In genomic region chr11:66957971-66958231, GRCh38 we compare ENCODE assay signal across 9 cellular contexts. TPM values are rescaled to one million over a fixed set of nuclear protein-coding genes. Genes with fewer than 3 reads are reported as not detected.
A peak's percentile ranks its signal among the peaks of the same experiment; 100 is the strongest.
DNase-seq lines count a peak whose midpoint lies in the region; ATAC-seq and TF ChIP-seq lines count a peak whose summit lies in the region.
"Had no signal": no experiment of that assay in that cellular context is flagged by ENCODE, and none has a peak within 500 bp of the region (broad histone marks: within the 10 kb centered on the region; RNA-seq: fewer than 3 reads in every experiment).

No MANE protein-coding gene starts in this region.

- H2BK12ac ChIP-seq in trophoblast cell (ENCODE audit: low read length): peak overlapping the region; percentile 37

- ATAC-seq in GM21447 (IDR thresholded peaks at IDR 0.05; ENCODE audit: unreplicated experiment): peak; percentile 29
- no peak for ATAC-seq in HG02588 (IDR thresholded peaks at IDR 0.05; ENCODE audit: unreplicated experiment)

- H3K9ac ChIP-seq in BLaER1 treated with 17β-estradiol and CSF1 and Interleukin-3, amounts not matched to agents 10 nM and 100 nM: peak overlapping the region; percentile 50 to 80 (median 73); a peak in 19 of 22 replicates
- no peak overlapping the region for H3K9ac ChIP-seq in SK-N-MC (ENCODE audit: insufficient read length)
- H3K9ac ChIP-seq in trophoblast cell (ENCODE audit: low read length): peak overlapping the region; percentile 87

- peaks cover 0 to 37% (median 0%) of the 10 kb centered on the region in 11 experiments; a peak in 10 of 22 replicates for H3K9me3 ChIP-seq in BLaER1 treated with 17β-estradiol and CSF1 and Interleukin-3, amounts not matched to agents 10 nM and 100 nM (replicated peaks in 1 of 11)
- H3K9me3 ChIP-seq in SK-N-MC (ENCODE audit: low read depth, low read length): no peaks in the 10 kb centered on the region
- peaks cover 3% of the 10 kb centered on the region for H3K9me3 ChIP-seq in trophoblast cell (ENCODE audit: insufficient read depth, low read depth, low read length)

- peak overlapping the region in 7 of 11 experiments; percentile 30 to 71 (median 56); a peak in 12 of 22 replicates for H3K27ac ChIP-seq in BLaER1 treated with 17β-estradiol and CSF1 and Interleukin-3, amounts not matched to agents 10 nM and 100 nM
- H3K27ac ChIP-seq in SK-N-MC (no peak overlapping the region), trophoblast cell (ENCODE audit: low read depth, low read length) (peak overlapping the region; percentile 60)

- H2BK5ac ChIP-seq in trophoblast cell (ENCODE audit: low read depth, low read length, poor library complexity): no peak overlapping the region

- H4K20me1 ChIP-seq in BLaER1 treated with 17β-estradiol and CSF1 and Interleukin-3, amounts not matched to agents 10 nM and 100 nM: no peaks in the 10 kb centered on the region; a peak in 1 of 22 replicates

- peak overlapping the region; percentile 72 for H4K91ac ChIP-seq in trophoblast cell (ENCODE audit: low read depth, low read length)

- in situ Hi-C loops in ACHN (cut with HindIII; ENCODE audit: low pct_ligation_motif_present, low pct_unique_long_range_greater_than_20kb, low sequenced_read_pairs): no loop called here

- H3K79me1 ChIP-seq in trophoblast cell (ENCODE audit: low read length): peaks cover 2% of the 10 kb centered on the region

- H3K4me1 ChIP-seq in BLaER1 treated with 17β-estradiol and CSF1 and Interleukin-3, amounts not matched to agents 10 nM and 100 nM: peaks cover 23 to 59% (median 37%) of the 10 kb centered on the region in 10 experiments
- H3K4me1 ChIP-seq in trophoblast cell (ENCODE audit: control insufficient read depth in 1 of 2, insufficient read depth in 2 of 2, low read length in 2 of 2): peaks cover 8 to 9% of the 10 kb centered on the region in 2 experiments

- H2AK5ac ChIP-seq in trophoblast cell (ENCODE audit: low read length): no peak overlapping the region

- TF ChIP-seq CTCF in fibroblast of villous mesenchyme (IDR thresholded peaks at IDR 0.05; ENCODE audit: insufficient read depth, low read depth, low read length): no peak

- H3K79me2 ChIP-seq in trophoblast cell (ENCODE audit: control insufficient read depth, insufficient read depth, low read length, poor library complexity): peaks cover 2% of the 10 kb centered on the region

- H3K23ac ChIP-seq in trophoblast cell (ENCODE audit: low read length): no peak overlapping the region

- H4K12ac ChIP-seq in trophoblast cell (ENCODE audit: low read depth, low read length): peak overlapping the region; percentile 80

- no peak overlapping the region for H3K4ac ChIP-seq in trophoblast cell (ENCODE audit: low read depth, low read length)

- no CpG with 5 or more reads among the region's 40 CpGs for WGBS in trophoblast cell (ENCODE audit: extremely low coverage, insufficient coverage, insufficient read length)

- peak overlapping the region; percentile 96 for H3K18ac ChIP-seq in trophoblast cell (ENCODE audit: low read length)

- H2BK120ac ChIP-seq in trophoblast cell (ENCODE audit: insufficient read depth, low read length, poor library complexity): peak overlapping the region; percentile 80

- H3K4me2 ChIP-seq in BLaER1 treated with 17β-estradiol and CSF1 and Interleukin-3, amounts not matched to agents 10 nM and 100 nM: peak overlapping the region; percentile 60 to 92 (median 85)
- peak overlapping the region; percentile 88 for H3K4me2 ChIP-seq in trophoblast cell (ENCODE audit: low read length)

- H3K36me3 ChIP-seq in BLaER1 treated with 17β-estradiol and CSF1 and Interleukin-3, amounts not matched to agents 10 nM and 100 nM: peaks cover 0 to 15% (median 0%) of the 10 kb centered on the region in 11 experiments; a peak in 3 of 22 replicates
- H3K36me3 ChIP-seq in SK-N-MC (ENCODE audit: insufficient read depth, low read length) (no peaks in the 10 kb centered on the region), trophoblast cell (ENCODE audit: control insufficient read depth in 1 of 2, insufficient read depth in 2 of 2, low read length in 2 of 2) (no peaks in the 10 kb centered on the region)

- peak overlapping the region; percentile 84 for H3K14ac ChIP-seq in trophoblast cell (ENCODE audit: low read length)

- H3K27me3 ChIP-seq in BLaER1 treated with 17β-estradiol and CSF1 and Interleukin-3, amounts not matched to agents 10 nM and 100 nM: no peaks in the 10 kb centered on the region
- H3K27me3 ChIP-seq in trophoblast cell (ENCODE audit: insufficient read depth, low read length): no peaks in the 10 kb centered on the region

- peak overlapping the region; percentile 89 for H2AFZ ChIP-seq in trophoblast cell (ENCODE audit: insufficient read depth, low read length, poor library complexity)

- H4K8ac ChIP-seq in trophoblast cell (ENCODE audit: low read depth, low read length): peak overlapping the region; percentile 91

- DNase-seq in SK-N-MC (ENCODE audit: low read depth, low spot score): no peak
- no peak for DNase-seq in fibroblast of villous mesenchyme (ENCODE audit: low read depth)
- no peak for DNase-seq in trophoblast cell
- no peak for DNase-seq in T1000 (lab: John Stamatoyannopoulos, UW)
- DNase-seq in ACHN: no peak

- H3K4me3 ChIP-seq in BLaER1 treated with 17β-estradiol and CSF1 and Interleukin-3, amounts not matched to agents 10 nM and 100 nM: peak overlapping the region; percentile 56 to 75 (median 61)
- H3K4me3 ChIP-seq in SK-N-MC: peak overlapping the region; percentile 91
- peak overlapping the region; percentile 72 for H3K4me3 ChIP-seq in fibroblast of villous mesenchyme (ENCODE audit: low read depth, low read length)
- H3K4me3 ChIP-seq in trophoblast cell (ENCODE audit: low read depth, low read length): peak overlapping the region; percentile 99

RNA-seq across cellular contexts. Expression of gene PC, which starts 0.3 kb away (rescaled TPM):
- 11.7 and 12.6 TPM in 2 replicates for total RNA-seq in fibroblast of villous mesenchyme
- polyA plus RNA-seq in trophoblast cell (2013): 6.1 and 6.3 TPM in 2 replicates

RNA-seq across cellular contexts. Expression of gene C11orf86, which starts 17.2 kb away (rescaled TPM):
- total RNA-seq in fibroblast of villous mesenchyme: not detected in 2 replicates
- not detected in 2 replicates for polyA plus RNA-seq in trophoblast cell (2013)
- total RNA-seq: myocyte had no signal
